Comparison of ENCODE assay signal across 8 cellular contexts in genomic region chr9:96317335-96317980, GRCh38. TPM values are rescaled to one million over a fixed set of nuclear protein-coding genes. Genes with fewer than 3 reads are reported as not detected.
DNase-seq lines count a peak whose midpoint lies in the region; ATAC-seq and TF ChIP-seq lines count a peak whose summit lies in the region.

No MANE protein-coding gene starts in this region.

- intact Hi-C loops in MCF 10A (cut with micrococcal nuclease), result loop anchor here (1.0 to 5.0 kb wide), 3 partner anchors 85 to 1050 kb away; no protein-coding TSS in a partner anchor

- ATAC-seq in T-helper 17 cell (peak; percentile 57), GM21360 (IDR thresholded peaks at IDR 0.05; ENCODE audit: unreplicated experiment) (no peak), GM21619 (IDR thresholded peaks at IDR 0.05; ENCODE audit: unreplicated experiment) (no peak)

- H3K9me3 ChIP-seq in DOHH2 (ENCODE audit: control insufficient read depth, insufficient read depth, low read length) (no peaks in the 10 kb centered on the region; the same call in 1 of the 2 replicates), T-helper 17 cell (ENCODE audit: control insufficient read depth, low read length, poor library complexity, severe bottlenecking) (no peaks in the 10 kb centered on the region)

- no peaks in the 10 kb centered on the region for H3K79me2 ChIP-seq in DOHH2 (ENCODE audit: control insufficient read depth, low read length)

- H3K4me3 ChIP-seq in DOHH2 (ENCODE audit: low read length), result no peak overlapping the region
- no peak overlapping the region for H3K4me3 ChIP-seq in Jurkat, Clone E6-1 (ENCODE audit: low read length)

- no peaks in the 10 kb centered on the region for H3K4me1 ChIP-seq in DOHH2 (ENCODE audit: control insufficient read depth, low read length)

- no peaks in the 10 kb centered on the region for H3K9me2 ChIP-seq in DOHH2 (replicated peaks; ENCODE audit: control insufficient read depth, low read length)

- CTCF ChIA-PET in MCF 10A (lab: Yijun Ruan, JAX), result interaction anchor here (0.5 to 7.2 kb wide), 48 partner anchors 9 to 1362 kb away, joined by 3 to 105 read pairs (median 4); no protein-coding TSS in a partner anchor

- TF ChIP-seq CTCF in DOHH2 (IDR thresholded peaks at IDR 0.05; ENCODE audit: low read depth, low read length, poor library complexity, severe bottlenecking), result peak; percentile 73
- peak; percentile 80 for TF ChIP-seq CTCF in MCF 10A (IDR thresholded peaks at IDR 0.05; ENCODE audit: unreplicated experiment)

- H3K4me3 Mint-ChIP-seq in T-helper 17 cell, result no peak overlapping the region
- no peak overlapping the region for H3K4me3 Mint-ChIP-seq in MCF 10A (ENCODE audit: unreplicated experiment)

- H3K4me1 Mint-ChIP-seq in T-helper 17 cell, result peaks cover 2% of the 10 kb centered on the region
- peaks cover 6% of the 10 kb centered on the region for H3K4me1 Mint-ChIP-seq in MCF 10A (ENCODE audit: insufficient read depth, unreplicated experiment)

- H3K36me3 ChIP-seq in DOHH2 (ENCODE audit: control insufficient read depth, low read length), result no peaks in the 10 kb centered on the region

- no peak overlapping the region for H3K4me2 ChIP-seq in DOHH2 (ENCODE audit: low read length)

- peaks cover 2% of the 10 kb centered on the region for H3K9me3 Mint-ChIP-seq in MCF 10A (ENCODE audit: unreplicated experiment)

- H3K36me3 Mint-ChIP-seq in T-helper 17 cell (ENCODE audit: low read depth) (peaks cover 4% of the 10 kb centered on the region), MCF 10A (ENCODE audit: insufficient read depth, unreplicated experiment) (no peaks in the 10 kb centered on the region)

- H3K27ac Mint-ChIP-seq in T-helper 17 cell (no peak overlapping the region), MCF 10A (ENCODE audit: low read depth, unreplicated experiment) (no peak overlapping the region)

- H3F3A ChIP-seq in DOHH2 (ENCODE audit: control insufficient read depth, insufficient read depth), result no peaks in the 10 kb centered on the region

- no peaks in the 10 kb centered on the region for H3K27me3 Mint-ChIP-seq in T-helper 17 cell
- H3K27me3 Mint-ChIP-seq in MCF 10A (ENCODE audit: insufficient read depth, unreplicated experiment), result no peaks in the 10 kb centered on the region

- H4K20me1 ChIP-seq in DOHH2 (ENCODE audit: control insufficient read depth, insufficient read depth, low read depth, low read length), result no peaks in the 10 kb centered on the region

- POLR2A ChIA-PET in MCF 10A (lab: Yijun Ruan, JAX), result interaction anchor here (0.7 to 1.2 kb wide), 3 partner anchors 75 to 928 kb away, joined by 4 to 6 read pairs (median 4); no protein-coding TSS in a partner anchor

- no peaks in the 10 kb centered on the region for H3K27me3 ChIP-seq in DOHH2 (ENCODE audit: control insufficient read depth, low read length)

- H3K27ac ChIP-seq in DOHH2 (ENCODE audit: low read depth, low read length), result no peak overlapping the region

- BruUV-seq in MCF 10A (replicated peaks; lab: Mats Ljungman, UMichigan), result no TSS peak

- peak; percentile 44 for DNase-seq in Jurkat, Clone E6-1 (ENCODE audit: low read depth, low spot score)
- DNase-seq in T-helper 17 cell (peak in 2 of 3 donors; percentile 19 to 23), MCF 10A (ENCODE audit: unreplicated experiment) (peak; percentile 61), inferior parietal cortex (ENCODE audit: extremely low spot score) (peak; percentile 84)
- DNase-seq in stimulated activated CD4-positive, alpha-beta T cell treated with anti-CD3 and anti-CD28 coated beads, Interleukin-1b, Interleukin-23, amount 100 ng/mL, for 4 hours (ENCODE audit: low read depth in 2 of 2), result peak; percentile 39 to 48

RNA-seq across cellular contexts. Expression of gene HSD17B3, which starts 15.5 kb away (rescaled TPM):
- polyA plus RNA-seq in Jurkat, Clone E6-1 (2012; ENCODE audit: insufficient read depth, insufficient read length), result not detected
- total RNA-seq in T-helper 17 cell, result 1 to 10 TPM; 1.1 to 1.2 TPM
- 0.74 TPM in 1 of 2 replicates, not detected in the other for total RNA-seq in MCF 10A (2022)

Comparison
In these comparisons a context has a peak if more than half of its experiments do, and no peak if none do; other contexts are left out.
1. DNase-seq: peak in every context shown above with its lines; median percentile 84 in inferior parietal cortex; 61 in MCF 10A; 44 in Jurkat, Clone E6-1; 44 in stimulated activated CD4-positive, alpha-beta T cell treated with anti-CD3 and anti-CD28 coated beads, Interleukin-1b, Interleukin-23, amount 100 ng/mL, for 4 hours; 21 in T-helper 17 cell.